ENCODE assay signal across 20 cellular contexts in genomic region chr3:129370248-129370964, GRCh38.
"Had no signal": no experiment of that assay in that cellular context is flagged by ENCODE, and none has a peak within 500 bp of the region (broad histone marks: within the 10 kb centered on the region; RNA-seq: fewer than 3 reads in every experiment).

No MANE protein-coding gene starts in this region.

- H2AFZ ChIP-seq: neural progenitor cell had no signal

- DNase-seq: activated CD4-positive, alpha-beta T cell treated with anti-CD3 and anti-CD28 coated beads for 36 hours; activated CD4-positive, alpha-beta T cell treated with anti-CD3 and anti-CD28 coated beads, Interleukin-2, amount 50 U/mL, for 4 hours; activated CD8-positive, alpha-beta memory T cell treated with anti-CD3 and anti-CD28 coated beads for 24 hours; activated effector memory CD4-positive, alpha-beta T cell treated with anti-CD3 and anti-CD28 coated beads, Interleukin-2, amount 50 U/mL, for 16 hours; activated naive CD4-positive, alpha-beta T cell treated with anti-CD3 and anti-CD28 coated beads, Interleukin-2, amount 50 U/mL, for 16 hours; effector CD8-positive, alpha-beta T cell; foreskin melanocyte; kidney; lower lobe of right lung; naive B cell; retina; stimulated activated CD4-positive, alpha-beta T cell treated with anti-CD3 and anti-CD28 coated beads, Interleukin-2, amount 100 ng/mL, for 48 hours; stimulated activated CD8-positive, alpha-beta memory T cell treated with anti-CD3 and anti-CD28 coated beads, Interleukin-4, amount 100 ng/mL, for 48 hours; stimulated activated naive CD4-positive, alpha-beta T cell; T-helper 9 cell had no signal

- H3K4me2 ChIP-seq: neural progenitor cell had no signal

- H3K36me3 ChIP-seq: lower lobe of right lung, neural progenitor cell had no signal

- H3K9me3 ChIP-seq: lower lobe of right lung had no signal

- H3K36me3 Mint-ChIP-seq: neural progenitor cell, WTC11 had no signal

- H3K27me3 Mint-ChIP-seq: activated CD4-positive, alpha-beta T cell treated with anti-CD3 and anti-CD28 coated beads for 36 hours; brain; dendritic cell treated with granulocyte-macrophage colony-stimulating factor and Interleukin-4, amounts not matched to agents 40 ng/mL and 50 ng/mL, for 4 days; naive B cell had no signal

- H3K27me3 ChIP-seq: neural progenitor cell had no signal

- ATAC-seq: activated CD4-positive, alpha-beta T cell treated with anti-CD3 and anti-CD28 coated beads for 36 hours; esophagus mucosa; WTC11 had no signal

- H3K4me1 ChIP-seq: lower lobe of right lung, neural progenitor cell had no signal

- H3K9ac ChIP-seq: neural progenitor cell had no signal

- H3K27ac ChIP-seq: lower lobe of right lung, neural progenitor cell had no signal

- FAIRE-seq: kidney had no signal

- H3K27ac Mint-ChIP-seq: activated CD4-positive, alpha-beta T cell treated with anti-CD3 and anti-CD28 coated beads for 36 hours; brain; dendritic cell treated with granulocyte-macrophage colony-stimulating factor and Interleukin-4, amounts not matched to agents 40 ng/mL and 50 ng/mL, for 4 days; naive B cell; neural progenitor cell; WTC11 had no signal

- H3K4me1 Mint-ChIP-seq: activated CD4-positive, alpha-beta T cell treated with anti-CD3 and anti-CD28 coated beads for 36 hours; brain; naive B cell; WTC11 had no signal

- H3K4me3 ChIP-seq: lower lobe of right lung, neural progenitor cell had no signal

- H3K4me3 Mint-ChIP-seq: activated CD4-positive, alpha-beta T cell treated with anti-CD3 and anti-CD28 coated beads for 36 hours; brain; dendritic cell treated with granulocyte-macrophage colony-stimulating factor and Interleukin-4, amounts not matched to agents 40 ng/mL and 50 ng/mL, for 4 days; naive B cell; neural progenitor cell; WTC11 had no signal

- H3K9me3 Mint-ChIP-seq: brain, neural progenitor cell, WTC11 had no signal
